In the genomic region with DNA sequence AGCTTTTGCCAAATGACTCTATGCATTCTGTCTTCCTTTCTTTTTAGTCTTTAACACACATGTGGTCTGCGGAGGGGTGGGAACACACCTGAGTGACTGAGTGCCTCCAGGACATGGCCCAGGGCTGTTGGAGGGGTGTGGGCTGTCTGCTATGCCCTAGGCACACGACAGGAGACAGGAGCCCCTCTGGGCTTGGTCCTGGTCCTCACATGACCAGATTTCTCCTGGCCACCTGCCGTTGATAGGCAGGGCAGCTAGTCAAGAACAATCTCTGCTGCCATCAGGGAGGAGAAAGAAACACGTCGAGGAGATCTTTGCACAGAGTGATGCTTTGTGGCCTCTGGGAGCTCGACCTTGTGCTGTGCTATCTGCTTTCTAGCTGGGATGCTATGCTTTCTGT, we compare ENCODE assay signal across 23 cellular contexts.
DNase-seq lines count a peak whose midpoint lies in the region; ATAC-seq and TF ChIP-seq lines count a peak whose summit lies in the region.
"Had no signal": no experiment of that assay in that cellular context is flagged by ENCODE, and none has a peak within 500 bp of the region (broad histone marks: within the 10 kb centered on the region; RNA-seq: fewer than 3 reads in every experiment).

No MANE protein-coding gene starts in this region.

- BruUV-seq in MCF 10A (replicated peaks; lab: Mats Ljungman, UMichigan) = no TSS peak

- H3K4me3 ChIP-seq in coronary artery = no peak overlapping the region
- H3K4me3 ChIP-seq: A549 had no signal

- H3K27ac Mint-ChIP-seq in T-helper 17 cell (peak overlapping the region; percentile 14), MCF 10A (ENCODE audit: low read depth, unreplicated experiment) (no peak overlapping the region)
- H3K27ac Mint-ChIP-seq in stimulated activated naive B cell treated with anti-CD40 and anti-IgM and Interleukin-4, amounts not matched to agents 10 μg/mL and 1 μg/mL and 100 μg/mL, for 72 hours = no peak overlapping the region

- peaks cover 4% of the 10 kb centered on the region for H3K4me1 Mint-ChIP-seq in T-helper 17 cell
- peaks cover 6% of the 10 kb centered on the region for H3K4me1 Mint-ChIP-seq in MCF 10A (ENCODE audit: insufficient read depth, unreplicated experiment)
- peaks cover 2 to 8% of the 10 kb centered on the region in 2 donors for H3K4me1 Mint-ChIP-seq in stimulated activated naive B cell treated with anti-CD40 and anti-IgM and Interleukin-4, amounts not matched to agents 10 μg/mL and 1 μg/mL and 100 μg/mL, for 72 hours

- TF ChIP-seq CTCF in coronary artery (IDR thresholded peaks at IDR 0.05) (no peak), MCF 10A (IDR thresholded peaks at IDR 0.05; ENCODE audit: unreplicated experiment) (no peak)

- no peak for ATAC-seq in T-helper 17 cell
- ATAC-seq in HG03442 (IDR thresholded peaks at IDR 0.05; ENCODE audit: unreplicated experiment) = no peak
- ATAC-seq in stimulated activated naive B cell treated with anti-CD40 and anti-IgM and Interleukin-4, amounts not matched to agents 10 μg/mL and 1 μg/mL and 100 μg/mL, for 72 hours (replicated peaks) = no peak

- no peaks in the 10 kb centered on the region for H3K36me3 Mint-ChIP-seq in T-helper 17 cell (ENCODE audit: low read depth)
- no peaks in the 10 kb centered on the region for H3K36me3 Mint-ChIP-seq in MCF 10A (ENCODE audit: insufficient read depth, unreplicated experiment)
- H3K36me3 Mint-ChIP-seq in stimulated activated naive B cell treated with anti-CD40 and anti-IgM and Interleukin-4, amounts not matched to agents 10 μg/mL and 1 μg/mL and 100 μg/mL, for 72 hours = no peaks in the 10 kb centered on the region
- H3K36me3 Mint-ChIP-seq: CD4-positive, CD25-positive, alpha-beta regulatory T cell had no signal

- no peak overlapping the region for H3K27ac ChIP-seq in coronary artery
- H3K27ac ChIP-seq: A549, RWPE1 had no signal

- DNase-seq in D341Med (ENCODE audit: low spot score) = peak; percentile 13
- DNase-seq in T-helper 17 cell = no peak
- peak; percentile 24 for DNase-seq in coronary artery (ENCODE audit: low spot score)
- DNase-seq in mucosa of gallbladder (ENCODE audit: low spot score) = peak; percentile 4
- DNase-seq in T1000 (lab: John Stamatoyannopoulos, UW) = no peak
- DNase-seq in MCF 10A (ENCODE audit: unreplicated experiment) = no peak
- no peak for DNase-seq in stimulated activated naive B cell treated with anti-CD40 and anti-IgM and Interleukin-4, amounts not matched to agents 10 μg/mL and 1 μg/mL and 100 μg/mL, for 72 hours
- DNase-seq: CD4-positive, CD25-positive, alpha-beta regulatory T cell; COR-L47; DND-41; KG1; NCI-H1105 treated with DMSO at 0.1 percent for 48 hours; NCI-H1694; NCI-H2081; NCI-H2171; NCI-H345; NCI-H524; NCI-H774; NK-92 treated with Interleukin-12 subunit alpha and Interleukin-12 subunit beta, amount 100 ng/mL, for 24 hours; SHP77 treated with DMSO at 0.1 percent for 48 hours had no signal

- intact Hi-C loops in MCF 10A (cut with micrococcal nuclease) = no loop called here

- no peak overlapping the region for H3K4me3 Mint-ChIP-seq in T-helper 17 cell
- H3K4me3 Mint-ChIP-seq in MCF 10A (ENCODE audit: unreplicated experiment) = no peak overlapping the region
- H3K4me3 Mint-ChIP-seq in stimulated activated naive B cell treated with anti-CD40 and anti-IgM and Interleukin-4, amounts not matched to agents 10 μg/mL and 1 μg/mL and 100 μg/mL, for 72 hours = no peak overlapping the region
- H3K4me3 Mint-ChIP-seq: CD4-positive, CD25-positive, alpha-beta regulatory T cell had no signal

- CTCF ChIA-PET in MCF 10A (lab: Yijun Ruan, JAX) = interaction anchor here (1.3 to 8.5 kb wide), 2 partner anchors 14 to 139 kb away, joined by 4 to 71 read pairs; no protein-coding TSS in a partner anchor

- POLR2A ChIA-PET in MCF 10A (lab: Yijun Ruan, JAX) = no interaction called here

- peaks cover 9% of the 10 kb centered on the region for H3K9me3 Mint-ChIP-seq in MCF 10A (ENCODE audit: unreplicated experiment)
- H3K9me3 Mint-ChIP-seq in stimulated activated naive B cell treated with anti-CD40 and anti-IgM and Interleukin-4, amounts not matched to agents 10 μg/mL and 1 μg/mL and 100 μg/mL, for 72 hours = peaks cover 4 to 6% of the 10 kb centered on the region in 2 donors

- H3K27me3 Mint-ChIP-seq in T-helper 17 cell (no peaks in the 10 kb centered on the region), MCF 10A (ENCODE audit: insufficient read depth, unreplicated experiment) (no peaks in the 10 kb centered on the region)
- H3K27me3 Mint-ChIP-seq in stimulated activated naive B cell treated with anti-CD40 and anti-IgM and Interleukin-4, amounts not matched to agents 10 μg/mL and 1 μg/mL and 100 μg/mL, for 72 hours = peaks cover 25 to 30% of the 10 kb centered on the region in 2 donors

- no peaks in the 10 kb centered on the region for H3K9me3 ChIP-seq in T-helper 17 cell (ENCODE audit: control insufficient read depth, low read length, poor library complexity, severe bottlenecking)
- H3K9me3 ChIP-seq: A549 had no signal

Comparison
In these comparisons a context has a peak if more than half of its experiments do, and no peak if none do; other contexts are left out.
1. DNase-seq: peak in D341Med (single experiment), coronary artery (single experiment) and mucosa of gallbladder (single experiment); none in T-helper 17 cell (0 of 3), T1000 (single experiment), MCF 10A (single experiment) and stimulated activated naive B cell treated with anti-CD40 and anti-IgM and Interleukin-4, amounts not matched to agents 10 μg/mL and 1 μg/mL and 100 μg/mL, for 72 hours (single experiment).